ENCODE assay signal across 12 cellular contexts in the genomic region with DNA sequence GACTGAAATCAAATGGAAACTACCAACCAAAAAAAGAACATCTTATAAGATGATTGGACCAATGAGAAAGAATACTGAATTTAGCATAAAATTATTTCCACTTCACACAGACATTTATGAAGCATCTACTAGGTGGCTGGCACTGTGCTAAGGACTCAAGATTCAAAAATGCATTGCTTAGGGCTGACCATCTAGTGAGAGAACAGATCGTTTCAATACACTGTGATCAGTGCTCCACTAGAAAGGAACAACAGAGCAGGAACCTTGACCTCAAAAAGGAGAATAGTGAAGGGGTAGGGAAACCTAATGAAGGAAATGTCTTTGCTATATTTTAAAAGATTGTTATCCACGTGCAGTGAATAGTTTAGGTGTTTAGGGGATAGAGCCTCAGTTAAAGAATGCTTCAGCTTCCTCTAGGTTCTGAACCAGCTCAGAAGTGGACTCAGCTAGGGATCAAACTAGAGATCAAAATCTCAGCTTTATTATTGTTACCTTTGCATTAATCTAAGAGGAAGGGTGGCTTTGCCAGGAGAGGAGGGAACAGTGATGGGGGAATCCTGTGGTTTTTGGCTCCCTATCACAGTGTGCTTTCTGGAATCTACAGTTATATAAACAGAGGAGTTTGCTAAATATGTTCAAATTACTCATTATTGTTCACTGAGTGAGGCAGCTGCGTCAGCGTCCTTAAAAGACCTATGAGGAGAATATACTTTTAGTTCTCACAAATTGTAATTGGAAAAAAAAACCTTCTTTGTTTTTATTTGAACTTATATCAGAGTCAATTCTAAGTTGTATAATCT. TPM values are rescaled to one million over a fixed set of nuclear protein-coding genes. Genes with fewer than 3 reads are reported as not detected.
A peak's percentile ranks its signal among the peaks of the same experiment; 100 is the strongest.
DNase-seq lines count a peak whose midpoint lies in the region; ATAC-seq lines count a peak whose summit lies in the region.
"Had no signal": no experiment of that assay in that cellular context is flagged by ENCODE, and none has a peak within 500 bp of the region (broad histone marks: within the 10 kb centered on the region; RNA-seq: fewer than 3 reads in every experiment).

No MANE protein-coding gene starts in this region.

- no peaks in the 10 kb centered on the region for H3K36me3 Mint-ChIP-seq in activated T-cell treated with anti-CD3 and anti-CD28 coated beads, Interleukin-2, amount 50 U/mL, for 72 hours (ENCODE audit: insufficient read depth in 2 of 2)
- H3K36me3 Mint-ChIP-seq in activated T-cell treated with anti-CD3 and anti-CD28 coated beads, Interleukin-2, amount 50 U/mL, for 24 hours (ENCODE audit: low read depth) = no peaks in the 10 kb centered on the region
- H3K36me3 Mint-ChIP-seq in stimulated activated effector memory CD8-positive, alpha-beta T cell treated with anti-CD3 and anti-CD28 coated beads, Interleukin-12 subunit alpha, Interleukin-12 subunit beta, amount 100 ng/mL, for 72 hours = peaks cover 7% of the 10 kb centered on the region
- H3K36me3 Mint-ChIP-seq: natural killer cell treated with Interleukin-12 subunit alpha and Interleukin-12 subunit beta and Interleukin-15 and Interleukin-18, amount 100 ng/mL, for 72 hours had no signal

- DNase-seq in activated T-cell treated with anti-CD3 and anti-CD28 coated beads, Interleukin-2, amount 50 U/mL, for 72 hours = no peak
- no peak for DNase-seq in activated T-cell treated with anti-CD3 and anti-CD28 coated beads, Interleukin-2, amount 50 U/mL, for 24 hours
- DNase-seq in RKO (ENCODE audit: low spot score) (peak; percentile 48), fibroblast of peridontal ligament (ENCODE audit: extremely low read depth) (peak; percentile 95), DMS 273 (lab: John Stamatoyannopoulos, UW; ENCODE audit: unreplicated experiment) (no peak), retina (no peak)
- no peak for DNase-seq in stimulated activated effector memory CD8-positive, alpha-beta T cell treated with anti-CD3 and anti-CD28 coated beads, Interleukin-12 subunit alpha, Interleukin-12 subunit beta, amount 100 ng/mL, for 72 hours (ENCODE audit: low spot score in 2 of 2)
- DNase-seq: substantia nigra, WERI-Rb-1 had no signal

- no peak overlapping the region for H3K4me3 Mint-ChIP-seq in activated T-cell treated with anti-CD3 and anti-CD28 coated beads, Interleukin-2, amount 50 U/mL, for 72 hours
- no peak overlapping the region for H3K4me3 Mint-ChIP-seq in activated T-cell treated with anti-CD3 and anti-CD28 coated beads, Interleukin-2, amount 50 U/mL, for 24 hours
- no peak overlapping the region for H3K4me3 Mint-ChIP-seq in stimulated activated effector memory CD8-positive, alpha-beta T cell treated with anti-CD3 and anti-CD28 coated beads, Interleukin-12 subunit alpha, Interleukin-12 subunit beta, amount 100 ng/mL, for 72 hours
- H3K4me3 Mint-ChIP-seq: dendritic cell treated with granulocyte-macrophage colony-stimulating factor and Interleukin-4, amounts not matched to agents 40 ng/mL and 50 ng/mL, for 4 days; natural killer cell treated with Interleukin-12 subunit alpha and Interleukin-12 subunit beta and Interleukin-15 and Interleukin-18, amount 100 ng/mL, for 72 hours had no signal

- H3K27me3 Mint-ChIP-seq in activated T-cell treated with anti-CD3 and anti-CD28 coated beads, Interleukin-2, amount 50 U/mL, for 72 hours (ENCODE audit: low read depth) = no peaks in the 10 kb centered on the region
- H3K27me3 Mint-ChIP-seq in activated T-cell treated with anti-CD3 and anti-CD28 coated beads, Interleukin-2, amount 50 U/mL, for 24 hours = no peaks in the 10 kb centered on the region
- H3K27me3 Mint-ChIP-seq: dendritic cell treated with granulocyte-macrophage colony-stimulating factor and Interleukin-4, amounts not matched to agents 40 ng/mL and 50 ng/mL, for 4 days; natural killer cell treated with Interleukin-12 subunit alpha and Interleukin-12 subunit beta and Interleukin-15 and Interleukin-18, amount 100 ng/mL, for 72 hours had no signal

- ATAC-seq in activated T-cell treated with anti-CD3 and anti-CD28 coated beads, Interleukin-2, amount 50 U/mL, for 72 hours (replicated peaks in 1 of 2) = peak in 1 of 2 donors; percentile 42
- peak; percentile 34 for ATAC-seq in stimulated activated effector memory CD8-positive, alpha-beta T cell treated with anti-CD3 and anti-CD28 coated beads, Interleukin-12 subunit alpha, Interleukin-12 subunit beta, amount 100 ng/mL, for 72 hours
- ATAC-seq in GM19397 (IDR thresholded peaks at IDR 0.05; ENCODE audit: unreplicated experiment) = no peak

- no peaks in the 10 kb centered on the region for H3K9me3 Mint-ChIP-seq in activated T-cell treated with anti-CD3 and anti-CD28 coated beads, Interleukin-2, amount 50 U/mL, for 72 hours
- no peaks in the 10 kb centered on the region for H3K9me3 Mint-ChIP-seq in activated T-cell treated with anti-CD3 and anti-CD28 coated beads, Interleukin-2, amount 50 U/mL, for 24 hours
- H3K9me3 Mint-ChIP-seq in stimulated activated effector memory CD8-positive, alpha-beta T cell treated with anti-CD3 and anti-CD28 coated beads, Interleukin-12 subunit alpha, Interleukin-12 subunit beta, amount 100 ng/mL, for 72 hours = no peaks in the 10 kb centered on the region
- H3K9me3 Mint-ChIP-seq: natural killer cell treated with Interleukin-12 subunit alpha and Interleukin-12 subunit beta and Interleukin-15 and Interleukin-18, amount 100 ng/mL, for 72 hours had no signal

- no peaks in the 10 kb centered on the region for H3K4me1 Mint-ChIP-seq in activated T-cell treated with anti-CD3 and anti-CD28 coated beads, Interleukin-2, amount 50 U/mL, for 72 hours (ENCODE audit: low read depth)
- H3K4me1 Mint-ChIP-seq in activated T-cell treated with anti-CD3 and anti-CD28 coated beads, Interleukin-2, amount 50 U/mL, for 24 hours (ENCODE audit: low read depth) = no peaks in the 10 kb centered on the region
- peaks cover 6% of the 10 kb centered on the region for H3K4me1 Mint-ChIP-seq in stimulated activated effector memory CD8-positive, alpha-beta T cell treated with anti-CD3 and anti-CD28 coated beads, Interleukin-12 subunit alpha, Interleukin-12 subunit beta, amount 100 ng/mL, for 72 hours

- H3K27ac Mint-ChIP-seq in activated T-cell treated with anti-CD3 and anti-CD28 coated beads, Interleukin-2, amount 50 U/mL, for 72 hours = peak overlapping the region; percentile 29
- H3K27ac Mint-ChIP-seq in activated T-cell treated with anti-CD3 and anti-CD28 coated beads, Interleukin-2, amount 50 U/mL, for 24 hours = no peak overlapping the region
- no peak overlapping the region for H3K27ac Mint-ChIP-seq in stimulated activated effector memory CD8-positive, alpha-beta T cell treated with anti-CD3 and anti-CD28 coated beads, Interleukin-12 subunit alpha, Interleukin-12 subunit beta, amount 100 ng/mL, for 72 hours
- H3K27ac Mint-ChIP-seq: dendritic cell treated with granulocyte-macrophage colony-stimulating factor and Interleukin-4, amounts not matched to agents 40 ng/mL and 50 ng/mL, for 4 days; natural killer cell treated with Interleukin-12 subunit alpha and Interleukin-12 subunit beta and Interleukin-15 and Interleukin-18, amount 100 ng/mL, for 72 hours had no signal

RNA-seq across cellular contexts. Expression of a gene that starts 16.2 kb away (rescaled TPM):
- total RNA-seq in activated T-cell treated with anti-CD3 and anti-CD28 coated beads, Interleukin-2, amount 50 U/mL, for 72 hours = 1 to 10 TPM; 2.2 to 3.5 TPM

RNA-seq across cellular contexts. Expression of a gene that starts 46.4 kb away (rescaled TPM):
- under 1 TPM; 0.09 to 0.34 TPM for total RNA-seq in activated T-cell treated with anti-CD3 and anti-CD28 coated beads, Interleukin-2, amount 50 U/mL, for 72 hours
- total RNA-seq: natural killer cell treated with Interleukin-12 subunit alpha and Interleukin-12 subunit beta and Interleukin-15 and Interleukin-18, amount 100 ng/mL, for 72 hours had no signal

Comparison
In these comparisons a context has a peak if more than half of its experiments do, and no peak if none do; other contexts are left out.
1. DNase-seq: peak in RKO (single experiment) and fibroblast of peridontal ligament (single experiment); none in activated T-cell treated with anti-CD3 and anti-CD28 coated beads, Interleukin-2, amount 50 U/mL, for 72 hours (0 of 2), activated T-cell treated with anti-CD3 and anti-CD28 coated beads, Interleukin-2, amount 50 U/mL, for 24 hours (single experiment), stimulated activated effector memory CD8-positive, alpha-beta T cell treated with anti-CD3 and anti-CD28 coated beads, Interleukin-12 subunit alpha, Interleukin-12 subunit beta, amount 100 ng/mL, for 72 hours (0 of 2), DMS 273 (single experiment) and retina (single experiment).